Comparison of ENCODE assay signal across 3 cellular contexts in the genomic region with DNA sequence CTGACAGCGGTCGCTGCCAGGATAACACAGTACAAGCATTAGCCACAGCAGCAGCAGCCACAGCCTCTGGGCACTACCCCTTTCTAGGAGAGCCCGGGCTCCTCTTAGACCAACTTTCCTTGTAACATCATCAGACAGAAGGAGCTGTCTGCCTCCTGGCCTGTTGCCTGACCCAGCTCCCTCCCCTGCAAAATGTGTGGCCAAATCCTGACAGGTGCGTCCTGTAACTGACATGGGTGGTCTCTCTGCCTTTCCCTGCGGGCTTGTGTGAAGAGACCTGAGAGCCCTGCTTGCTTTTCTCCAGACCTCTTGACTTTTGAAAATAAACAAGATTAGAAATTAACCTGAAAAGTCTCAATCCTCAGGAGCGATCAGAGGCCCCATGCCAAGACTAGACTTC.
"Had no signal": no experiment of that assay in that cellular context is flagged by ENCODE, and none has a peak within 500 bp of the region (broad histone marks: within the 10 kb centered on the region; RNA-seq: fewer than 3 reads in every experiment).

No MANE protein-coding gene starts in this region.

- ATAC-seq: GM12878 had no signal

- H3K4me3 ChIP-seq: GM12878 had no signal

- DNase-seq: GDM1, GF-D8 had no signal
